ENCODE assay signal across 12 cellular contexts in genomic region chr10:13956826-13957225, GRCh38.
DNase-seq lines count a peak whose midpoint lies in the region; ATAC-seq and TF ChIP-seq lines count a peak whose summit lies in the region.
"Had no signal": no experiment of that assay in that cellular context is flagged by ENCODE, and none has a peak within 500 bp of the region (broad histone marks: within the 10 kb centered on the region; RNA-seq: fewer than 3 reads in every experiment).

No MANE protein-coding gene starts in this region.

- H3K4me1 Mint-ChIP-seq in nephron (peaks cover 34% of the 10 kb centered on the region), Caco-2 (ENCODE audit: low read depth, unreplicated experiment) (peaks cover 22% of the 10 kb centered on the region)
- H3K4me1 Mint-ChIP-seq: central memory CD8-positive, alpha-beta T cell had no signal

- no TSS peak for BruUV-seq in Caco-2 (replicated peaks; lab: Mats Ljungman, UMichigan)

- H3K27ac Mint-ChIP-seq in nephron (peak overlapping the region; percentile 35 to 67 (median 44)), Caco-2 (ENCODE audit: unreplicated experiment) (no peak overlapping the region)
- H3K27ac Mint-ChIP-seq: activated CD8-positive, alpha-beta T cell treated with anti-CD3 and anti-CD28 coated beads for 36 hours had no signal

- peak overlapping the region; percentile 34 for H3K27ac ChIP-seq in upper lobe of right lung

- CTCF ChIA-PET in Caco-2 (lab: Charles Lee), result no interaction called here

- intact Hi-C loops in Right ventricle myocardium superior (cut with DNase I) (no loop called here), upper lobe of right lung (cut with DNase I) (no loop called here), Caco-2 (cut with micrococcal nuclease; ENCODE audit: unreplicated experiment) (no loop called here)

- DNase-seq in adipocyte (ENCODE audit: low read depth) (no peak), Right ventricle myocardium superior (peak; percentile 80), upper lobe of right lung (peak; percentile 66), inferior parietal cortex (ENCODE audit: extremely low spot score) (no peak), Caco-2 (no peak)
- no peak for DNase-seq in activated CD8-positive, alpha-beta memory T cell treated with anti-CD3 and anti-CD28 coated beads, Interleukin-2, amount 50 U/mL, for 48 hours
- DNase-seq: activated CD8-positive, alpha-beta T cell treated with anti-CD3 and anti-CD28 coated beads for 36 hours; stimulated activated CD4-positive, alpha-beta T cell treated with anti-CD3 and anti-CD28 coated beads, Interleukin-2, amount 100 ng/mL, for 24 hours had no signal

- H3K27me3 Mint-ChIP-seq in nephron (ENCODE audit: low read depth), result no peaks in the 10 kb centered on the region
- H3K27me3 Mint-ChIP-seq in Caco-2 (ENCODE audit: insufficient read depth, unreplicated experiment), result peaks cover 3% of the 10 kb centered on the region

- H3K4me3 ChIP-seq in adipocyte (ENCODE audit: low read length) (peak overlapping the region; percentile 53), upper lobe of right lung (no peak overlapping the region), Caco-2 (ENCODE audit: low read depth, low read length) (no peak overlapping the region)

- H3K36me3 Mint-ChIP-seq in nephron (ENCODE audit: low read depth) (peaks cover 17% of the 10 kb centered on the region), Caco-2 (ENCODE audit: insufficient read depth, unreplicated experiment) (no peaks in the 10 kb centered on the region)

- POLR2A ChIA-PET in Caco-2 (lab: Charles Lee), result no interaction called here

- ATAC-seq in Right ventricle myocardium superior (ENCODE audit: poor library complexity) (peak; percentile 86), upper lobe of right lung (peak; percentile 79), HG03439 (IDR thresholded peaks at IDR 0.05; ENCODE audit: unreplicated experiment) (no peak)
- ATAC-seq: activated CD8-positive, alpha-beta T cell treated with anti-CD3 and anti-CD28 coated beads for 36 hours; SK-N-SH treated with all-trans-retinoic acid at 6 μM for 48 hours had no signal

- H3K9ac ChIP-seq in adipocyte (ENCODE audit: low read length), result peak overlapping the region; percentile 78

- H3K27me3 ChIP-seq in adipocyte (replicated peaks; ENCODE audit: control insufficient read depth, insufficient read depth, low read length) (no peaks in the 10 kb centered on the region), upper lobe of right lung (no peaks in the 10 kb centered on the region), Caco-2 (replicated peaks; ENCODE audit: control insufficient read depth, insufficient read depth, low read length) (no peaks in the 10 kb centered on the region; the same call in 1 of the 2 replicates)

- H3K4me1 ChIP-seq in adipocyte (ENCODE audit: control insufficient read depth, insufficient read depth, low read length), result peaks cover 15% of the 10 kb centered on the region
- H3K4me1 ChIP-seq in upper lobe of right lung, result peaks cover 6% of the 10 kb centered on the region
- H3K4me1 ChIP-seq in Caco-2, result no peaks in the 10 kb centered on the region

- H3K9me3 Mint-ChIP-seq in nephron (peaks cover 3% of the 10 kb centered on the region), Caco-2 (ENCODE audit: unreplicated experiment) (no peaks in the 10 kb centered on the region)
- H3K9me3 Mint-ChIP-seq: activated CD8-positive, alpha-beta T cell treated with anti-CD3 and anti-CD28 coated beads for 36 hours; central memory CD8-positive, alpha-beta T cell had no signal

- TF ChIP-seq CTCF in nephron (IDR thresholded peaks at IDR 0.05; ENCODE audit: unreplicated experiment in 3 of 3) (peak in 1 of 3 experiments; percentile 25), upper lobe of right lung (IDR thresholded peaks at IDR 0.05) (peak; percentile 43), Caco-2 (IDR thresholded peaks at IDR 0.05; ENCODE audit: insufficient read depth in 1 of 2, low read depth in 1 of 2, low read length in 1 of 2, severe bottlenecking in 1 of 2, unreplicated experiment in 1 of 2) (no peak)

- H3K4me3 Mint-ChIP-seq in nephron (no peak overlapping the region), Caco-2 (ENCODE audit: unreplicated experiment) (no peak overlapping the region)
- H3K4me3 Mint-ChIP-seq: activated CD8-positive, alpha-beta T cell treated with anti-CD3 and anti-CD28 coated beads for 36 hours; central memory CD8-positive, alpha-beta T cell had no signal

- H3K36me3 ChIP-seq in adipocyte (ENCODE audit: control insufficient read depth, insufficient read depth, low read length, severe bottlenecking) (no peaks in the 10 kb centered on the region), upper lobe of right lung (no peaks in the 10 kb centered on the region), Caco-2 (ENCODE audit: control insufficient read depth, insufficient read depth, low read length) (no peaks in the 10 kb centered on the region)

- no peaks in the 10 kb centered on the region for H3K9me3 ChIP-seq in adipocyte (ENCODE audit: control insufficient read depth, low read length)
- H3K9me3 ChIP-seq in upper lobe of right lung, result no peaks in the 10 kb centered on the region
- H3K9me3 ChIP-seq in Caco-2, result no peaks in the 10 kb centered on the region

Comparison
In these comparisons a context has a peak if more than half of its experiments do, and no peak if none do; other contexts are left out.
1. DNase-seq: peak in Right ventricle myocardium superior (single experiment) and upper lobe of right lung (single experiment); none in adipocyte (single experiment), inferior parietal cortex (single experiment), activated CD8-positive, alpha-beta memory T cell treated with anti-CD3 and anti-CD28 coated beads, Interleukin-2, amount 50 U/mL, for 48 hours (single experiment) and Caco-2 (0 of 2).